In genomic region chr3:195540526-195540925, GRCh38 we compare ENCODE assay signal across 13 cellular contexts. TPM values are rescaled to one million over a fixed set of nuclear protein-coding genes. Genes with fewer than 3 reads are reported as not detected.
DNase-seq lines count a peak whose midpoint lies in the region; ATAC-seq and TF ChIP-seq lines count a peak whose summit lies in the region.
"Had no signal": no experiment of that assay in that cellular context is flagged by ENCODE, and none has a peak within 500 bp of the region (broad histone marks: within the 10 kb centered on the region; RNA-seq: fewer than 3 reads in every experiment).

No MANE protein-coding gene starts in this region.

- no peak overlapping the region for H3K18ac ChIP-seq in trophoblast cell (ENCODE audit: low read length)

- H3K14ac ChIP-seq in trophoblast cell (ENCODE audit: low read length): no peak overlapping the region

- no peak for ATAC-seq in CD8-positive, alpha-beta T cell
- ATAC-seq in activated naive CD4-positive, alpha-beta T cell treated with anti-CD3 and anti-CD28 coated beads, Interleukin-2, amount 50 U/mL, for 72 hours: no peak
- ATAC-seq in natural killer cell treated with Interleukin-12 subunit alpha and Interleukin-12 subunit beta and Interleukin-15 and Interleukin-18, amount 100 ng/mL, for 72 hours: no peak
- no peak for ATAC-seq in HG03342 (IDR thresholded peaks at IDR 0.05; ENCODE audit: unreplicated experiment)
- no peak for ATAC-seq in GM23338
- ATAC-seq: left lung, Panc1, WTC11 had no signal

- H3K9me3 Mint-ChIP-seq in CD8-positive, alpha-beta T cell: no peaks in the 10 kb centered on the region
- H3K9me3 Mint-ChIP-seq in activated naive CD4-positive, alpha-beta T cell treated with anti-CD3 and anti-CD28 coated beads, Interleukin-2, amount 50 U/mL, for 72 hours: peaks cover 0 to 1% of the 10 kb centered on the region in 2 donors
- no peaks in the 10 kb centered on the region for H3K9me3 Mint-ChIP-seq in natural killer cell treated with Interleukin-12 subunit alpha and Interleukin-12 subunit beta and Interleukin-15 and Interleukin-18, amount 100 ng/mL, for 72 hours
- no peaks in the 10 kb centered on the region for H3K9me3 Mint-ChIP-seq in GM23338

- no peaks in the 10 kb centered on the region for H3K36me3 ChIP-seq in CD8-positive, alpha-beta T cell (ENCODE audit: insufficient read depth, low read length)
- H3K36me3 ChIP-seq in HEK293 (ENCODE audit: control insufficient read depth in 2 of 2, insufficient read depth in 1 of 2, low read length in 2 of 2) (no peaks in the 10 kb centered on the region), trophoblast cell (ENCODE audit: control insufficient read depth in 1 of 2, insufficient read depth in 2 of 2, low read length in 2 of 2) (no peaks in the 10 kb centered on the region), GM23338 (ENCODE audit: insufficient read depth) (no peaks in the 10 kb centered on the region)
- H3K36me3 ChIP-seq: left lung had no signal

- no peaks in the 10 kb centered on the region for H3K9me3 ChIP-seq in CD8-positive, alpha-beta T cell (ENCODE audit: low read length)
- H3K9me3 ChIP-seq in HEK293 (ENCODE audit: control insufficient read depth, insufficient read depth, low read depth, low read length) (no peaks in the 10 kb centered on the region), trophoblast cell (ENCODE audit: insufficient read depth, low read depth, low read length) (no peaks in the 10 kb centered on the region)
- H3K9me3 ChIP-seq: left lung had no signal

- no peak overlapping the region for H3K9ac ChIP-seq in trophoblast cell (ENCODE audit: low read length)

- no peak overlapping the region for H4K91ac ChIP-seq in trophoblast cell (ENCODE audit: low read depth, low read length)

- H3K4me3 Mint-ChIP-seq in CD8-positive, alpha-beta T cell: peak overlapping the region; percentile 93
- H3K4me3 Mint-ChIP-seq in natural killer cell treated with Interleukin-12 subunit alpha and Interleukin-12 subunit beta and Interleukin-15 and Interleukin-18, amount 100 ng/mL, for 72 hours: peak overlapping the region; percentile 83
- H3K4me3 Mint-ChIP-seq in GM23338: no peak overlapping the region

- H3K4me3 ChIP-seq in CD8-positive, alpha-beta T cell (ENCODE audit: low read depth, low read length): peak overlapping the region; percentile 90
- no peak overlapping the region for H3K4me3 ChIP-seq in HEK293 (ENCODE audit: low read depth, low read length)
- H3K4me3 ChIP-seq in trophoblast cell (ENCODE audit: low read depth, low read length): no peak overlapping the region
- H3K4me3 ChIP-seq in GM23338: no peak overlapping the region

- intact Hi-C loops in CD8-positive, alpha-beta T cell (cut with DNase I, micrococcal nuclease): loop anchor here (1.0 to 10.0 kb wide), 7 partner anchors 8 to 1056 kb away; partner anchors contain the start of genes TNK2 (in 2 of the 2), ATP13A3 (in 1 of the 2) and LSG1 (in 1 of the 2)

- no peak overlapping the region for H2BK12ac ChIP-seq in trophoblast cell (ENCODE audit: low read length)

- H3K27ac Mint-ChIP-seq in CD8-positive, alpha-beta T cell: peak overlapping the region; percentile 78
- H3K27ac Mint-ChIP-seq in activated naive CD4-positive, alpha-beta T cell treated with anti-CD3 and anti-CD28 coated beads, Interleukin-2, amount 50 U/mL, for 72 hours: peak overlapping the region; percentile 95 to 98
- H3K27ac Mint-ChIP-seq in natural killer cell treated with Interleukin-12 subunit alpha and Interleukin-12 subunit beta and Interleukin-15 and Interleukin-18, amount 100 ng/mL, for 72 hours: peak overlapping the region; percentile 86 to 97
- no peak overlapping the region for H3K27ac Mint-ChIP-seq in GM23338
- H3K27ac Mint-ChIP-seq: WTC11 had no signal

- peaks cover 8% of the 10 kb centered on the region for H3K79me1 ChIP-seq in trophoblast cell (ENCODE audit: low read length)

- H3K9me2 ChIP-seq in GM23338 (ENCODE audit: insufficient read depth): no peaks in the 10 kb centered on the region

- H3K4me1 Mint-ChIP-seq in CD8-positive, alpha-beta T cell (ENCODE audit: low read depth): peaks cover 75% of the 10 kb centered on the region
- peaks cover 51 to 71% of the 10 kb centered on the region in 2 donors for H3K4me1 Mint-ChIP-seq in natural killer cell treated with Interleukin-12 subunit alpha and Interleukin-12 subunit beta and Interleukin-15 and Interleukin-18, amount 100 ng/mL, for 72 hours (ENCODE audit: low read depth in 2 of 2)
- H3K4me1 Mint-ChIP-seq in GM23338: peaks cover 21% of the 10 kb centered on the region; the same call in 2 of the 3 replicates

- H2AFZ ChIP-seq in trophoblast cell (ENCODE audit: insufficient read depth, low read length, poor library complexity) (no peak overlapping the region), GM23338 (no peak overlapping the region)

- peaks cover 41% of the 10 kb centered on the region for H3K36me3 Mint-ChIP-seq in CD8-positive, alpha-beta T cell
- peaks cover 29 to 35% of the 10 kb centered on the region in 2 donors for H3K36me3 Mint-ChIP-seq in activated naive CD4-positive, alpha-beta T cell treated with anti-CD3 and anti-CD28 coated beads, Interleukin-2, amount 50 U/mL, for 72 hours
- H3K36me3 Mint-ChIP-seq in natural killer cell treated with Interleukin-12 subunit alpha and Interleukin-12 subunit beta and Interleukin-15 and Interleukin-18, amount 100 ng/mL, for 72 hours: no peaks in the 10 kb centered on the region
- H3K36me3 Mint-ChIP-seq in GM23338 (ENCODE audit: low read depth): no peaks in the 10 kb centered on the region
- H3K36me3 Mint-ChIP-seq: WTC11 had no signal

- no peak overlapping the region for H2AK5ac ChIP-seq in trophoblast cell (ENCODE audit: low read length)

- no peak overlapping the region for H4K8ac ChIP-seq in trophoblast cell (ENCODE audit: low read depth, low read length)

- H3K23ac ChIP-seq in trophoblast cell (ENCODE audit: low read length): no peak overlapping the region

- peaks cover 17% of the 10 kb centered on the region for H4K20me1 ChIP-seq in GM23338 (replicated peaks; ENCODE audit: insufficient read depth)

- DNase-seq in CD8-positive, alpha-beta T cell: no peak
- no peak for DNase-seq in activated naive CD4-positive, alpha-beta T cell treated with anti-CD3 and anti-CD28 coated beads, Interleukin-2, amount 50 U/mL, for 72 hours (ENCODE audit: low spot score in 2 of 2)
- no peak for DNase-seq in natural killer cell treated with Interleukin-12 subunit alpha and Interleukin-12 subunit beta and Interleukin-15 and Interleukin-18, amount 100 ng/mL, for 72 hours (ENCODE audit: low spot score)
- DNase-seq in trophoblast cell (no peak), hypothalamus (lab: John Stamatoyannopoulos, UW) (no peak), GM23338 (ENCODE audit: low spot score) (no peak)
- DNase-seq: left lung, NCI-H146 had no signal

- no peaks in the 10 kb centered on the region for H3K27me3 ChIP-seq in CD8-positive, alpha-beta T cell (ENCODE audit: insufficient read depth, low read length)
- H3K27me3 ChIP-seq in trophoblast cell (ENCODE audit: insufficient read depth, low read length): no peaks in the 10 kb centered on the region
- peaks cover 26% of the 10 kb centered on the region for H3K27me3 ChIP-seq in GM23338 (ENCODE audit: insufficient read depth)

- H2BK120ac ChIP-seq in trophoblast cell (ENCODE audit: insufficient read depth, low read length, poor library complexity): no peak overlapping the region

- peaks cover 67% of the 10 kb centered on the region for H3K4me1 ChIP-seq in CD8-positive, alpha-beta T cell (ENCODE audit: insufficient read depth, low read length)
- H3K4me1 ChIP-seq in HEK293 (ENCODE audit: control insufficient read depth, insufficient read depth, low read length) (peaks cover 9% of the 10 kb centered on the region), trophoblast cell (ENCODE audit: control insufficient read depth in 1 of 2, insufficient read depth in 2 of 2, low read length in 2 of 2) (peaks cover 16 to 17% of the 10 kb centered on the region in 2 experiments), GM23338 (ENCODE audit: insufficient read depth) (peaks cover 24% of the 10 kb centered on the region)

- CTCF ChIA-PET in CD8-positive, alpha-beta T cell (lab: Charles Lee): interaction anchor here (1.1 to 6.1 kb wide), 3 partner anchors 18 to 269 kb away, joined by 3 to 33 read pairs (median 6); partner anchors contain the start of gene XXYLT1
- CTCF ChIA-PET in HEK293 (lab: Yijun Ruan, JAX): interaction anchor here (0.9 to 1.1 kb wide), 2 partner anchors 17 to 269 kb away, joined by 6 read pairs; partner anchors contain the start of gene XXYLT1

- POLR2A ChIA-PET in CD8-positive, alpha-beta T cell (lab: Charles Lee): interaction anchor here (3.6 kb wide), 1 partner anchor 10 kb away, joined by 31 read pairs; no protein-coding TSS in a partner anchor
- POLR2A ChIA-PET in HEK293 (lab: Yijun Ruan, JAX): interaction anchor here (0.6 kb wide), 1 partner anchor 43 kb away, joined by 5 read pairs; the partner anchor contains the start of gene APOD

- H3K27me3 Mint-ChIP-seq in CD8-positive, alpha-beta T cell (ENCODE audit: low read depth): no peaks in the 10 kb centered on the region
- no peaks in the 10 kb centered on the region for H3K27me3 Mint-ChIP-seq in natural killer cell treated with Interleukin-12 subunit alpha and Interleukin-12 subunit beta and Interleukin-15 and Interleukin-18, amount 100 ng/mL, for 72 hours
- H3K27me3 Mint-ChIP-seq in GM23338 (ENCODE audit: insufficient read depth, low read depth, poor library complexity): peaks cover 8% of the 10 kb centered on the region

- H3K27ac ChIP-seq in CD8-positive, alpha-beta T cell (ENCODE audit: low read depth, low read length): peak overlapping the region; percentile 92
- H3K27ac ChIP-seq in HEK293 (ENCODE audit: extremely low read depth, low read depth, low read length) (no peak overlapping the region; the same call in 1 of the 2 replicates), trophoblast cell (ENCODE audit: low read depth, low read length) (no peak overlapping the region), GM23338 (ENCODE audit: low read depth) (no peak overlapping the region)
- H3K27ac ChIP-seq: HL-60, left lung had no signal

- TF ChIP-seq CTCF in CD8-positive, alpha-beta T cell (IDR thresholded peaks at IDR 0.05): no peak
- TF ChIP-seq CTCF in HEK293 (tag by site-specific recombination; IDR thresholded peaks at IDR 0.05) (no peak), GM23338 (conservative IDR thresholded peaks at IDR 0.05; ENCODE audit: low read depth in 2 of 2) (no peak)

- no CpG with 5 or more reads among the region's 5 CpGs for WGBS in trophoblast cell (ENCODE audit: extremely low coverage, insufficient coverage, insufficient read length)

- H3K79me2 ChIP-seq in trophoblast cell (ENCODE audit: control insufficient read depth, insufficient read depth, low read length, poor library complexity) (peaks cover 10% of the 10 kb centered on the region), GM23338 (replicated peaks; ENCODE audit: insufficient read depth) (peaks cover 67% of the 10 kb centered on the region)

- H3K4me2 ChIP-seq in trophoblast cell (ENCODE audit: low read length) (no peak overlapping the region), GM23338 (no peak overlapping the region)

- no peak overlapping the region for H3K4ac ChIP-seq in trophoblast cell (ENCODE audit: low read depth, low read length)

- no peak overlapping the region for H4K12ac ChIP-seq in trophoblast cell (ENCODE audit: low read depth, low read length)

- no peak overlapping the region for H2BK5ac ChIP-seq in trophoblast cell (ENCODE audit: low read depth, low read length, poor library complexity)

- H3F3A ChIP-seq in GM23338 (replicated peaks; ENCODE audit: low read depth): no peaks in the 10 kb centered on the region

RNA-seq across cellular contexts. Expression of gene PPP1R2, which starts 2.6 kb away (rescaled TPM):
- 100 to 1,000 TPM; 160 to 166 TPM for total RNA-seq in CD8-positive, alpha-beta T cell
- total RNA-seq in activated naive CD4-positive, alpha-beta T cell treated with anti-CD3 and anti-CD28 coated beads, Interleukin-2, amount 50 U/mL, for 72 hours: 100 to 1,000 TPM in 1 of 2 donors, 10 to 100 TPM in 1; 88.6 to 129 TPM
- 10 to 100 TPM; 47.5 to 56.3 TPM for total RNA-seq in natural killer cell treated with Interleukin-12 subunit alpha and Interleukin-12 subunit beta and Interleukin-15 and Interleukin-18, amount 100 ng/mL, for 72 hours
- polyA plus RNA-seq in trophoblast cell (2013): 26.5 and 27.1 TPM in 2 replicates
- total RNA-seq in GM23338 (2014; rRNA removed; shearing (Covaris generic)): 32.9 and 46.8 TPM in 2 replicates
- 37.1 and 45.9 TPM in 2 replicates for polyA plus RNA-seq in GM23338 (2016; fragmentation: Nextera tagmentation; extraction: Ambion mirVana)

RNA-seq across cellular contexts. Expression of gene APOD, which starts 43.2 kb away (rescaled TPM):
- not detected for total RNA-seq in CD8-positive, alpha-beta T cell
- under 1 TPM; 0.30 to 0.54 TPM for total RNA-seq in activated naive CD4-positive, alpha-beta T cell treated with anti-CD3 and anti-CD28 coated beads, Interleukin-2, amount 50 U/mL, for 72 hours
- not detected for total RNA-seq in natural killer cell treated with Interleukin-12 subunit alpha and Interleukin-12 subunit beta and Interleukin-15 and Interleukin-18, amount 100 ng/mL, for 72 hours
- 0.08 TPM in 1 of 2 replicates, not detected in the other for polyA plus RNA-seq in trophoblast cell (2013)
- not detected in 2 replicates for total RNA-seq in GM23338 (2014; rRNA removed; shearing (Covaris generic))
- not detected in 2 replicates for polyA plus RNA-seq in GM23338 (2016; fragmentation: Nextera tagmentation; extraction: Ambion mirVana)
- total RNA-seq: WTC11 had no signal
